Comparison of ENCODE assay signal across 8 cellular contexts in genomic region chr10:96339956-96340904, GRCh38. TPM values are rescaled to one million over a fixed set of nuclear protein-coding genes. Genes with fewer than 3 reads are reported as not detected.
A peak's percentile ranks its signal among the peaks of the same experiment; 100 is the strongest.
DNase-seq lines count a peak whose midpoint lies in the region; ATAC-seq and TF ChIP-seq lines count a peak whose summit lies in the region.

No MANE protein-coding gene starts in this region.

- no peak overlapping the region for H3K4me2 ChIP-seq in osteoblast (ENCODE audit: insufficient read depth, low read length)

- ATAC-seq in Panc1 (peak; percentile 88), aorta (ENCODE audit: low FRiP score) (peak; percentile 74)
- peak; percentile 65 to 79 for ATAC-seq in activated T-cell treated with anti-CD3 and anti-CD28 coated beads, Interleukin-2, amount 50 U/mL, for 4 hours

- H4K20me1 ChIP-seq in osteoblast (ENCODE audit: insufficient read depth, low read length): no peaks in the 10 kb centered on the region

- in situ Hi-C loops in Panc1 (cut with HindIII; ENCODE audit: low pct_unique_long_range_greater_than_20kb, low sequenced_read_pairs): no loop called here

- H3K9me3 ChIP-seq in Panc1 (ENCODE audit: control insufficient read depth, insufficient read depth, low read depth, low read length): no peaks in the 10 kb centered on the region
- H3K9me3 ChIP-seq in osteoblast (ENCODE audit: low read depth, low read length): no peaks in the 10 kb centered on the region
- peaks cover 1% of the 10 kb centered on the region for H3K9me3 ChIP-seq in aorta (ENCODE audit: control insufficient read depth, low read length)

- TF ChIP-seq CTCF in Panc1 (IDR thresholded peaks at IDR 0.05) (peak; percentile 89), osteoblast (IDR thresholded peaks at IDR 0.05; ENCODE audit: extremely low read depth, low read depth, low read length) (peak; percentile 89)

- no TSS peak for BruUV-seq in Panc1 (replicated peaks; lab: Mats Ljungman, UMichigan)

- H3K27me3 Mint-ChIP-seq in activated T-cell treated with anti-CD3 and anti-CD28 coated beads, Interleukin-2, amount 50 U/mL, for 4 hours (ENCODE audit: low read depth): peaks cover 13% of the 10 kb centered on the region

- H3K4me3 Mint-ChIP-seq in activated T-cell treated with anti-CD3 and anti-CD28 coated beads, Interleukin-2, amount 50 U/mL, for 4 hours: no peak overlapping the region

- no peaks in the 10 kb centered on the region for H3K4me1 ChIP-seq in Panc1 (ENCODE audit: control insufficient read depth, insufficient read depth, low read length)
- no peaks in the 10 kb centered on the region for H3K4me1 ChIP-seq in osteoblast (ENCODE audit: insufficient read depth, low read length)
- H3K4me1 ChIP-seq in aorta (ENCODE audit: control insufficient read depth in 1 of 2, insufficient read depth in 2 of 2, low read length in 2 of 2): no peaks in the 10 kb centered on the region

- no peaks in the 10 kb centered on the region for H3K4me1 Mint-ChIP-seq in activated T-cell treated with anti-CD3 and anti-CD28 coated beads, Interleukin-2, amount 50 U/mL, for 4 hours (ENCODE audit: low read depth)

- H3K27me3 ChIP-seq in Panc1 (ENCODE audit: control insufficient read depth, insufficient read depth, low read length) (peaks cover 13% of the 10 kb centered on the region; the same call in 1 of the 2 replicates), osteoblast (ENCODE audit: insufficient read depth, low read length) (no peaks in the 10 kb centered on the region), aorta (ENCODE audit: control insufficient read depth in 1 of 2, insufficient read depth in 2 of 2, low read length in 1 of 2) (peaks cover 0 to 2% of the 10 kb centered on the region in 2 donors)

- 40 to 41% methylated on average over 7 of the region's 7 CpGs for WGBS in aorta, 2 donors

- no peaks in the 10 kb centered on the region for H3K36me3 Mint-ChIP-seq in activated T-cell treated with anti-CD3 and anti-CD28 coated beads, Interleukin-2, amount 50 U/mL, for 4 hours (ENCODE audit: insufficient read depth)

- intact Hi-C loops in Panc1 (cut with micrococcal nuclease; ENCODE audit: unreplicated experiment) (no loop called here), aorta (cut with DNase I) (no loop called here)

- POLR2A ChIA-PET in Panc1 (lab: Charles Lee): no interaction called here

- DNase-seq in NK-92 treated with Interleukin-12 subunit alpha and Interleukin-12 subunit beta, amount 100 ng/mL, for 24 hours (lab: John Stamatoyannopoulos, UW): peak; percentile 25
- no peak for DNase-seq in NK-92 (lab: John Stamatoyannopoulos, UW; ENCODE audit: unreplicated experiment)
- DNase-seq in HuH-7.5 (ENCODE audit: low spot score): peak; percentile 24
- peak; percentile 20 for DNase-seq in Panc1 (ENCODE audit: low read depth, low spot score)
- DNase-seq in activated T-cell treated with anti-CD3 and anti-CD28 coated beads, Interleukin-2, amount 50 U/mL, for 4 hours: peak; percentile 32
- DNase-seq in fibroblast of peridontal ligament (ENCODE audit: extremely low read depth): peak; percentile 49
- no peak for DNase-seq in osteoblast (ENCODE audit: insufficient read length, low spot score, missing footprints)
- DNase-seq in aorta: peak; percentile 71 to 77

- H3K9me3 Mint-ChIP-seq in activated T-cell treated with anti-CD3 and anti-CD28 coated beads, Interleukin-2, amount 50 U/mL, for 4 hours: no peaks in the 10 kb centered on the region

- no peak overlapping the region for H3K4me3 ChIP-seq in Panc1 (ENCODE audit: low read depth in 2 of 2, low read length in 2 of 2)
- no peak overlapping the region for H3K4me3 ChIP-seq in osteoblast (ENCODE audit: insufficient read depth, low read length)
- H3K4me3 ChIP-seq in aorta (ENCODE audit: low read length in 2 of 2): no peak overlapping the region

- CTCF ChIA-PET in Panc1 (lab: Charles Lee): interaction anchor here (0.7 to 1.5 kb wide), 2 partner anchors 323 to 1190 kb away, joined by 4 to 6 read pairs; no protein-coding TSS in a partner anchor

- no peaks in the 10 kb centered on the region for H3K79me2 ChIP-seq in osteoblast (ENCODE audit: insufficient read depth, low read length)

- H3K27ac ChIP-seq in Panc1 (ENCODE audit: low read length): no peak overlapping the region
- no peak overlapping the region for H3K27ac ChIP-seq in osteoblast (ENCODE audit: low read depth, low read length)
- no peak overlapping the region for H3K27ac ChIP-seq in aorta (ENCODE audit: low read depth in 1 of 2, low read length in 2 of 2)

- H3K36me3 ChIP-seq in Panc1 (ENCODE audit: control insufficient read depth, insufficient read depth, low read length): no peaks in the 10 kb centered on the region
- H3K36me3 ChIP-seq in osteoblast (ENCODE audit: insufficient read depth, low read length): no peaks in the 10 kb centered on the region
- no peaks in the 10 kb centered on the region for H3K36me3 ChIP-seq in aorta (ENCODE audit: control insufficient read depth in 1 of 2, insufficient read depth in 2 of 2, low read length in 1 of 2)

- H2AFZ ChIP-seq in osteoblast (ENCODE audit: low read length): no peak overlapping the region

RNA-seq across cellular contexts. Expression of gene OPALIN, which starts 18.6 kb away (rescaled TPM):
- total RNA-seq in Panc1 (2021; ENCODE audit: unreplicated experiment) (not detected), osteoblast (not detected in 2 replicates), aorta (not detected)
- polyA plus RNA-seq in Panc1 (2012; ENCODE audit: insufficient read length): not detected
- not detected for total RNA-seq in activated T-cell treated with anti-CD3 and anti-CD28 coated beads, Interleukin-2, amount 50 U/mL, for 4 hours
- polyA plus RNA-seq in aorta: not detected

RNA-seq across cellular contexts. Expression of gene DNTT, which starts 36.0 kb away (rescaled TPM):
- total RNA-seq in Panc1 (2021; ENCODE audit: unreplicated experiment) (not detected), osteoblast (not detected in 2 replicates), aorta (not detected)
- polyA plus RNA-seq in Panc1 (2012; ENCODE audit: insufficient read length): not detected
- total RNA-seq in activated T-cell treated with anti-CD3 and anti-CD28 coated beads, Interleukin-2, amount 50 U/mL, for 4 hours: not detected
- polyA plus RNA-seq in aorta: not detected

Comparison
In these comparisons a context has a peak if more than half of its experiments do, and no peak if none do; other contexts are left out.
1. DNase-seq: peak in NK-92 treated with Interleukin-12 subunit alpha and Interleukin-12 subunit beta, amount 100 ng/mL, for 24 hours (single experiment), HuH-7.5 (single experiment), Panc1 (single experiment), activated T-cell treated with anti-CD3 and anti-CD28 coated beads, Interleukin-2, amount 50 U/mL, for 4 hours (single experiment), fibroblast of peridontal ligament (single experiment) and aorta (2 of 2); none in NK-92 (single experiment) and osteoblast (single experiment).
2. Peak in every context shown above with its lines, with median percentiles within 50 percentile points of each other: ATAC-seq.